17 cellular contexts compared by ENCODE assay signal in the genomic region with DNA sequence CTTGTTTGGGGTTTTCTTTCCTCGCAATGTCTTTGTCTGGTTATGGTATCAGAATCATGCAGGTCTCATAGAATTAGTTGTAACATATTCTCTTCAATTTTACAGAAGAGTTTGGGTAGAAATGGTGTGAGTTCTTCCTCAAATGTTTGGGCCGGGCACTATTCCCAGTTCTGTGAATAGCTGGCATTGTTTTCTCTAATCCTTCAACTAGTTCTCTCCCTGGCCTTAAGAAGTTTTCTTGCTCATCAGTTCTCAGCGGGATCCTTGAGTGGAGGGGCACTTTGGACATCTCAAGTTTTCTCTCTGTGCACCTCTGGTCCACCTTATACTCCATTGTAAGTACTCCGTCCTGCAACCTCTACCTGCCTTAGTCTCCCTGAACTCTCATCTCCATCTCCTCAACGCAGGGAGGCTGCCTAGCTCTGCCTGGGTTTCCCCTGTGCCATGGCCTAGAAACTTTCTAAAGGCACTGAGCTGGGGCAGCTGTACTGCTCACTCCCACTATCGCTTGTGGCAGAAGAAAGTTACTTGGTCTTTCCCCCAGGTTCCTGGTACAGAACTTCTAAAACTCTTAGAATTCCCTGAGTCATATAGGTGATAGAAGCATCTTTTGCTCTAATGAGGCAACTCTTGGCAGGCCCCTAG. TPM values are rescaled to one million over a fixed set of nuclear protein-coding genes. Genes with fewer than 3 reads are reported as not detected.
DNase-seq lines count a peak whose midpoint lies in the region; ATAC-seq and TF ChIP-seq lines count a peak whose summit lies in the region.
"Had no signal": no experiment of that assay in that cellular context is flagged by ENCODE, and none has a peak within 500 bp of the region (broad histone marks: within the 10 kb centered on the region; RNA-seq: fewer than 3 reads in every experiment).

No MANE protein-coding gene starts in this region.

- H2BK5ac ChIP-seq in H9 (ENCODE audit: insufficient read length, low read length), result no peak overlapping the region

- no peaks in the 10 kb centered on the region for H3K9me3 ChIP-seq in H9 (ENCODE audit: control insufficient read depth, low read depth, low read length)
- H3K9me3 ChIP-seq in naive thymus-derived CD4-positive, alpha-beta T cell (ENCODE audit: control insufficient read depth in 2 of 3, low read length in 3 of 3), result no peaks in the 10 kb centered on the region
- no peaks in the 10 kb centered on the region for H3K9me3 ChIP-seq in heart left ventricle

- no peak overlapping the region for H3K4me3 Mint-ChIP-seq in activated CD4-positive, alpha-beta T cell treated with anti-CD3 and anti-CD28 coated beads for 36 hours
- H3K4me3 Mint-ChIP-seq in H9, result no peak overlapping the region
- H3K4me3 Mint-ChIP-seq in activated naive CD8-positive, alpha-beta T cell treated with anti-CD3 and anti-CD28 coated beads for 36 hours, result peak overlapping the region; percentile 30
- peak overlapping the region in 5 of 10 donors; percentile 8 to 55 (median 29) for H3K4me3 Mint-ChIP-seq in naive thymus-derived CD4-positive, alpha-beta T cell
- H3K4me3 Mint-ChIP-seq: natural killer cell had no signal

- peaks cover 0 to 8% (median 3%) of the 10 kb centered on the region in 3 experiments for H3K36me3 ChIP-seq in naive thymus-derived CD4-positive, alpha-beta T cell (ENCODE audit: control insufficient read depth in 2 of 3, insufficient read depth in 3 of 3, low read length in 3 of 3)
- H3K36me3 ChIP-seq in heart left ventricle, result peaks cover 0 to 25% (median 14%) of the 10 kb centered on the region in 9 donors
- H3K36me3 ChIP-seq: brain microvascular endothelial cell had no signal

- TF ChIP-seq POLR2A in heart left ventricle (IDR thresholded peaks at IDR 0.05), result no peak

- no peaks in the 10 kb centered on the region for H3K27me3 Mint-ChIP-seq in activated CD4-positive, alpha-beta T cell treated with anti-CD3 and anti-CD28 coated beads for 36 hours
- no peaks in the 10 kb centered on the region for H3K27me3 Mint-ChIP-seq in H9 (ENCODE audit: low read depth)
- H3K27me3 Mint-ChIP-seq in activated naive CD8-positive, alpha-beta T cell treated with anti-CD3 and anti-CD28 coated beads for 36 hours, result no peaks in the 10 kb centered on the region
- no peaks in the 10 kb centered on the region for H3K27me3 Mint-ChIP-seq in naive thymus-derived CD4-positive, alpha-beta T cell

- no peak overlapping the region for H4K5ac ChIP-seq in H9 (ENCODE audit: insufficient read length, low read depth, low read length)

- H4K91ac ChIP-seq in H9 (ENCODE audit: insufficient read length, low read depth, low read length), result no peak overlapping the region

- POLR2A ChIA-PET in activated CD4-positive, alpha-beta T cell treated with anti-CD3 and anti-CD28 coated beads for 36 hours (lab: Charles Lee), result interaction anchor here (0.9 to 3.9 kb wide), 3 partner anchors 15 to 17 kb away, joined by 6 to 30 read pairs (median 6); a partner anchor contains a TSS
- POLR2A ChIA-PET in naive thymus-derived CD4-positive, alpha-beta T cell (lab: Charles Lee), result interaction anchor here (1.6 to 12.1 kb wide), 2 partner anchors 14 to 22 kb away, joined by 3 to 142 read pairs; no protein-coding TSS in a partner anchor

- H3K4ac ChIP-seq in H9 (ENCODE audit: low read depth, low read length), result no peak overlapping the region

- no peaks in the 10 kb centered on the region for H4K20me1 ChIP-seq in H9 (ENCODE audit: control insufficient read depth, insufficient read depth, insufficient read length)

- no peak overlapping the region for H3K23ac ChIP-seq in H9 (ENCODE audit: insufficient read length, low read depth, low read length)

- H3K27ac Mint-ChIP-seq in activated CD4-positive, alpha-beta T cell treated with anti-CD3 and anti-CD28 coated beads for 36 hours, result peak overlapping the region; percentile 78
- H3K27ac Mint-ChIP-seq in H9, result no peak overlapping the region
- peak overlapping the region; percentile 92 for H3K27ac Mint-ChIP-seq in activated naive CD8-positive, alpha-beta T cell treated with anti-CD3 and anti-CD28 coated beads for 36 hours
- peak overlapping the region in 7 of 9 donors; percentile 49 to 91 (median 72) for H3K27ac Mint-ChIP-seq in naive thymus-derived CD4-positive, alpha-beta T cell

- no peak overlapping the region for H2BK120ac ChIP-seq in H9 (ENCODE audit: low read depth, low read length, poor library complexity, severe bottlenecking)

- peaks cover 88% of the 10 kb centered on the region for H3K4me1 Mint-ChIP-seq in activated CD4-positive, alpha-beta T cell treated with anti-CD3 and anti-CD28 coated beads for 36 hours
- peaks cover 2 to 4% of the 10 kb centered on the region in 2 experiments; a peak in 3 of 4 replicates for H3K4me1 Mint-ChIP-seq in H9
- peaks cover 79% of the 10 kb centered on the region for H3K4me1 Mint-ChIP-seq in activated naive CD8-positive, alpha-beta T cell treated with anti-CD3 and anti-CD28 coated beads for 36 hours
- H3K4me1 Mint-ChIP-seq in naive thymus-derived CD4-positive, alpha-beta T cell, result peaks cover 47 to 77% (median 72%) of the 10 kb centered on the region in 7 donors

- H2BK15ac ChIP-seq in H9 (ENCODE audit: low read depth, low read length), result no peak overlapping the region

- H3K14ac ChIP-seq in H9 (ENCODE audit: insufficient read depth, low read length), result no peak overlapping the region

- no peak overlapping the region for H3K9ac ChIP-seq in H9 (ENCODE audit: extremely low read depth, insufficient read length, low read length)
- H3K9ac ChIP-seq: BLaER1 treated with 17β-estradiol and CSF1 and Interleukin-3, amounts not matched to agents 10 nM and 100 nM had no signal

- no peak overlapping the region for H2AK5ac ChIP-seq in H9 (ENCODE audit: insufficient read length, low read length)

- H3K56ac ChIP-seq in H9 (ENCODE audit: insufficient read length, low read depth, low read length), result no peak overlapping the region

- H2AFZ ChIP-seq in H9 (ENCODE audit: low read length), result no peak overlapping the region

- H2BK20ac ChIP-seq in H9 (ENCODE audit: low read depth, low read length, poor library complexity, severe bottlenecking), result no peak overlapping the region

- H3K18ac ChIP-seq in H9 (ENCODE audit: insufficient read length, low read depth, low read length), result no peak overlapping the region

- H4K8ac ChIP-seq in H9 (replicated peaks; ENCODE audit: insufficient read length, low read depth, low read length), result no peak overlapping the region

- CTCF ChIA-PET in activated CD4-positive, alpha-beta T cell treated with anti-CD3 and anti-CD28 coated beads for 36 hours (lab: Charles Lee), result interaction anchor here (1.0 to 6.6 kb wide), 3 partner anchors 16 to 30 kb away, joined by 3 to 63 read pairs (median 4); no protein-coding TSS in a partner anchor
- CTCF ChIA-PET in naive thymus-derived CD4-positive, alpha-beta T cell (lab: Charles Lee), result no interaction called here

- no peaks in the 10 kb centered on the region for H3K79me1 ChIP-seq in H9 (ENCODE audit: insufficient read depth, low read depth, low read length, poor library complexity, severe bottlenecking)

- peak; percentile 32 for ATAC-seq in activated CD4-positive, alpha-beta T cell treated with anti-CD3 and anti-CD28 coated beads for 36 hours
- ATAC-seq in naive thymus-derived CD4-positive, alpha-beta T cell, result no peak
- ATAC-seq in heart left ventricle, result no peak
- ATAC-seq: K562, natural killer cell had no signal

- H3K27ac ChIP-seq in H9 (ENCODE audit: insufficient read length, low read depth, low read length) (no peak overlapping the region), heart left ventricle (no peak overlapping the region)
- no peak overlapping the region for H3K27ac ChIP-seq in naive thymus-derived CD4-positive, alpha-beta T cell (ENCODE audit: low read depth, low read length)
- H3K27ac ChIP-seq: brain microvascular endothelial cell had no signal

- H3K36me3 Mint-ChIP-seq in activated CD4-positive, alpha-beta T cell treated with anti-CD3 and anti-CD28 coated beads for 36 hours (ENCODE audit: low read depth), result peaks cover 63% of the 10 kb centered on the region
- H3K36me3 Mint-ChIP-seq in H9 (ENCODE audit: insufficient read depth in 1 of 3, low read depth in 3 of 3), result peaks cover 0 to 2% (median 0%) of the 10 kb centered on the region in 3 experiments; a peak in 2 of 7 replicates
- H3K36me3 Mint-ChIP-seq in activated naive CD8-positive, alpha-beta T cell treated with anti-CD3 and anti-CD28 coated beads for 36 hours, result peaks cover 84% of the 10 kb centered on the region
- peaks cover 13 to 66% (median 45%) of the 10 kb centered on the region in 5 donors for H3K36me3 Mint-ChIP-seq in naive thymus-derived CD4-positive, alpha-beta T cell

- H3K4me1 ChIP-seq in H9 (ENCODE audit: insufficient read depth, low read length), result no peaks in the 10 kb centered on the region
- peaks cover 4 to 24% of the 10 kb centered on the region in 2 donors for H3K4me1 ChIP-seq in naive thymus-derived CD4-positive, alpha-beta T cell (ENCODE audit: control insufficient read depth in 2 of 2, insufficient read depth in 2 of 2, low read length in 2 of 2)
- H3K4me1 ChIP-seq in heart left ventricle, result peaks cover 0 to 24% (median 4%) of the 10 kb centered on the region in 12 donors

- H2BK12ac ChIP-seq in H9 (ENCODE audit: insufficient read length, low read depth, low read length), result no peak overlapping the region

- no peaks in the 10 kb centered on the region for H3K27me3 ChIP-seq in H9 (ENCODE audit: insufficient read depth, low read length)
- no peaks in the 10 kb centered on the region for H3K27me3 ChIP-seq in naive thymus-derived CD4-positive, alpha-beta T cell (ENCODE audit: control insufficient read depth in 2 of 2, insufficient read depth in 2 of 2, low read length in 2 of 2)
- no peaks in the 10 kb centered on the region for H3K27me3 ChIP-seq in heart left ventricle
- H3K27me3 ChIP-seq: BLaER1 treated with 17β-estradiol and CSF1 and Interleukin-3, amounts not matched to agents 10 nM and 100 nM; brain microvascular endothelial cell had no signal

- no CpG with 5 or more reads among the region's 6 CpGs for WGBS in H9 (ENCODE audit: extremely low coverage, insufficient read length, low lambda C conversion rate)
- WGBS in heart left ventricle, 4 donors, result 94 to 97% (median 95%) methylated on average over 6 of the region's 6 CpGs

- no peak overlapping the region for H3T11ph ChIP-seq in H9 (ENCODE audit: low read length)

- H3K4me2 ChIP-seq in H9 (ENCODE audit: insufficient read depth, insufficient read length, low read length), result no peak overlapping the region

- intact Hi-C loops in activated CD4-positive, alpha-beta T cell treated with anti-CD3 and anti-CD28 coated beads for 36 hours (cut with DNase I, micrococcal nuclease), result loop anchor here in 1 of 2 experiments (2.0 kb wide), 2 partner anchors 15 to 23 kb away; no protein-coding TSS in a partner anchor
- intact Hi-C loops in naive thymus-derived CD4-positive, alpha-beta T cell (cut with micrococcal nuclease), result loop anchor here (2.0 to 5.0 kb wide), 2 partner anchors 17 to 66 kb away; a partner anchor contains a TSS
- intact Hi-C loops in heart left ventricle (cut with DNase I), result no loop called here

- TF ChIP-seq CTCF in H9 (conservative IDR thresholded peaks at IDR 0.05) (no peak), heart left ventricle (IDR thresholded peaks at IDR 0.05) (no peak)

- H3K9me3 Mint-ChIP-seq in activated CD4-positive, alpha-beta T cell treated with anti-CD3 and anti-CD28 coated beads for 36 hours (ENCODE audit: low read depth), result peaks cover 7% of the 10 kb centered on the region
- H3K9me3 Mint-ChIP-seq in H9, result no peaks in the 10 kb centered on the region
- H3K9me3 Mint-ChIP-seq in activated naive CD8-positive, alpha-beta T cell treated with anti-CD3 and anti-CD28 coated beads for 36 hours, result peaks cover 8% of the 10 kb centered on the region
- H3K9me3 Mint-ChIP-seq in naive thymus-derived CD4-positive, alpha-beta T cell, result peaks cover 0 to 4% (median 0%) of the 10 kb centered on the region in 11 donors
- H3K9me3 Mint-ChIP-seq: natural killer cell had no signal

- H3K4me3 ChIP-seq in naive thymus-derived CD4-positive, alpha-beta T cell (ENCODE audit: low read length), result no peak overlapping the region
- H3K4me3 ChIP-seq in heart left ventricle, result no peak overlapping the region
- H3K4me3 ChIP-seq: BLaER1 treated with 17β-estradiol and CSF1 and Interleukin-3, amounts not matched to agents 10 nM and 100 nM; K562 had no signal

- H3K23me2 ChIP-seq in H9 (ENCODE audit: insufficient read length, low read depth, low read length, poor library complexity, severe bottlenecking), result no peaks in the 10 kb centered on the region

- DNase-seq in activated CD4-positive, alpha-beta T cell treated with anti-CD3 and anti-CD28 coated beads for 36 hours, result no peak
- no peak for DNase-seq in activated CD4-positive, alpha-beta T cell treated with anti-CD3 and anti-CD28 coated beads for 4 hours
- DNase-seq in H9 (peak; percentile 1), globus pallidus (ENCODE audit: low spot score) (no peak), NCI-H1436 treated with DMSO at 0.1 percent for 48 hours (lab: John Stamatoyannopoulos, UW) (no peak), heart left ventricle (no peak)
- DNase-seq in activated naive CD8-positive, alpha-beta T cell treated with anti-CD3 and anti-CD28 coated beads for 36 hours, result no peak
- peak in 1 of 9 donors; percentile 31 for DNase-seq in naive thymus-derived CD4-positive, alpha-beta T cell
- DNase-seq: brain microvascular endothelial cell; foreskin fibroblast; kidney; natural killer cell; NCI-H187 treated with DMSO at 0.1 percent for 48 hours; NCI-H345; stimulated activated CD4-positive, alpha-beta T cell treated with anti-CD3 and anti-CD28 coated beads, Interleukin-1b, Interleukin-23, amount 100 ng/mL, for 48 hours had no signal

- H3K79me2 ChIP-seq in H9 (ENCODE audit: insufficient read depth, low read length), result no peaks in the 10 kb centered on the region

RNA-seq across cellular contexts. Expression of a gene that starts 16.9 kb away (rescaled TPM):
- total RNA-seq in activated CD4-positive, alpha-beta T cell treated with anti-CD3 and anti-CD28 coated beads for 36 hours, result 100 to 1,000 TPM; 110 to 127 TPM
- total RNA-seq in H9 (2021), result 19.3 and 25.3 TPM in 2 replicates
- 100 to 1,000 TPM; 133 to 146 TPM for total RNA-seq in activated naive CD8-positive, alpha-beta T cell treated with anti-CD3 and anti-CD28 coated beads for 36 hours
- total RNA-seq in naive thymus-derived CD4-positive, alpha-beta T cell, result 100 to 1,000 TPM in 1 of 5 experiments, 10 to 100 TPM in 4; 45.5 to 106 (median 70.2) TPM
- 100 to 1,000 TPM; 200 to 220 TPM for polyA plus RNA-seq in naive thymus-derived CD4-positive, alpha-beta T cell
- 10 to 100 TPM; 29.6 to 48.7 (median 36.8) TPM for total RNA-seq in heart left ventricle
- polyA plus RNA-seq in heart left ventricle, result 10 to 100 TPM; 38.2 to 40.1 TPM

RNA-seq across cellular contexts. Expression of a gene that starts 48.4 kb away (rescaled TPM):
- 10 to 100 TPM in 1 of 2 experiments, 1 to 10 TPM in 1; 9.8 to 10.4 TPM for total RNA-seq in activated CD4-positive, alpha-beta T cell treated with anti-CD3 and anti-CD28 coated beads for 36 hours
- total RNA-seq in H9 (2021) (15.2 and 15.5 TPM in 2 replicates), heart left ventricle (1 to 10 TPM; 2.0 to 8.4 (median 3.5) TPM)
- total RNA-seq in activated naive CD8-positive, alpha-beta T cell treated with anti-CD3 and anti-CD28 coated beads for 36 hours, result 10 to 100 TPM in 1 of 2 experiments, 1 to 10 TPM in 1; 9.9 to 12.2 TPM
- total RNA-seq in naive thymus-derived CD4-positive, alpha-beta T cell, result 10 to 100 TPM; 15.6 to 34.4 (median 19.0) TPM
- polyA plus RNA-seq in naive thymus-derived CD4-positive, alpha-beta T cell, result 10 to 100 TPM in 1 of 2 donors, 1 to 10 TPM in 1; 10.0 to 15.4 TPM
- 1 to 10 TPM; 1.4 to 3.9 TPM for polyA plus RNA-seq in heart left ventricle

Comparison
In these comparisons a context has a peak if more than half of its experiments do, and no peak if none do; other contexts are left out.
1. H3K27ac Mint-ChIP-seq: peak in activated CD4-positive, alpha-beta T cell treated with anti-CD3 and anti-CD28 coated beads for 36 hours (single experiment), activated naive CD8-positive, alpha-beta T cell treated with anti-CD3 and anti-CD28 coated beads for 36 hours (single experiment) and naive thymus-derived CD4-positive, alpha-beta T cell (7 of 9); none in H9 (0 of 3).
2. intact Hi-C loops: an anchor here in naive thymus-derived CD4-positive, alpha-beta T cell (2.0 to 5.0 kb wide); none called in heart left ventricle.